12 cellular contexts compared by ENCODE assay signal in the genomic region with DNA sequence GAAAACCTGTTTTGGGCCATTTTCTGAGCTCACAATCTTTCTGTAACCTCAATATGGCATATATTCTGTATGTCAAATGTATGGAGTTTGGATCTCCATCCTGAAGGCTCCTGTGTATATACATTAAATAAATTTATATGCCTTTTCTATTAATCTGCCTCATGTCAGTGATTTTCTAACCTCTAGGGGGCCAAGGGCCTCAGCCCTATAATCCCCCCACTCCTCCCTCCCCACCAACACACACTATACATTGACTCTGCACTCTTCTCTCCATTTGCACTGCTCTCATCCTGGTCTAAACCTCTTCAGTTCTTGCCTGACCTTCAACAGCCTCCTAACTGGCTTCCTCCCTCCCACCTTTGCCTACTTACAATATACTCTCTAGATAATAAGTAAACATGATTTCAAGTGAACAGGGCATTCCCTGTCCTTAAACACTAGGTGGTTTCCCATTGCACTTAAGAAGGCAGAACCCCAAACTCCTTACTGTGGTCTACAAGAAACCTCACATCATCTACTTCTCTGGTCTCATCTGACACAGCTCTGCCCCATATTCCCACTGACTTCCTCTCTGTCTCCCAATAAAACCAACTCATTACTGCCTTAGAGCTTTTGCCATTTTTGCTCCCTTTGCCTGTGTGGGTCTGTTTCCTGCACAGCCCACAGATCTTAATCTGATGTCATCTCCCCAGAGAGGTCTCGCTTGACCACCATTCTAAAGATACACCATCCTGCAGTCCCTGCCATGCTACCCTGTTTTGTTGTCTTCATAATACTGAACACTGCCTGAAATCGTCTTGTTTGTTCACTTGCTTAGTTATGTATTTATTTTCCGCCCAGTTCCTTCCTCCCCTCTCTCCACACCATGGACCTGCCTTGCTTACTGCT.
A peak's percentile ranks its signal among the peaks of the same experiment; 100 is the strongest.
DNase-seq lines count a peak whose midpoint lies in the region; ATAC-seq lines count a peak whose summit lies in the region.
"Had no signal": no experiment of that assay in that cellular context is flagged by ENCODE, and none has a peak within 500 bp of the region (broad histone marks: within the 10 kb centered on the region; RNA-seq: fewer than 3 reads in every experiment).

No MANE protein-coding gene starts in this region.

- H4K20me1 ChIP-seq in BLaER1, result no peaks in the 10 kb centered on the region

- H3K27ac ChIP-seq in BLaER1, result no peak overlapping the region
- H3K27ac ChIP-seq: pancreas had no signal

- peaks cover 13% of the 10 kb centered on the region for H3K4me1 ChIP-seq in BLaER1
- H3K4me1 ChIP-seq: pancreas had no signal

- peaks cover 6% of the 10 kb centered on the region for H3K9me3 ChIP-seq in BLaER1
- H3K9me3 ChIP-seq: pancreas had no signal

- H3K4me3 ChIP-seq in BLaER1, result no peak overlapping the region
- H3K4me3 ChIP-seq: pancreas had no signal

- ATAC-seq in GM19324 (IDR thresholded peaks at IDR 0.05; ENCODE audit: low FRiP score, unreplicated experiment), result peak; percentile 71
- peak; percentile 93 for ATAC-seq in HG02759 (IDR thresholded peaks at IDR 0.05; ENCODE audit: unreplicated experiment)
- ATAC-seq in HG03558 (IDR thresholded peaks at IDR 0.05; ENCODE audit: extremely low read depth, unreplicated experiment), result peak; percentile 54
- ATAC-seq: Panc1, pancreas had no signal

- H3K27me3 ChIP-seq in BLaER1, result no peaks in the 10 kb centered on the region
- H3K27me3 ChIP-seq: pancreas had no signal

- peak overlapping the region; percentile 65 for H3K4me2 ChIP-seq in BLaER1

- DNase-seq in LoVo (ENCODE audit: low spot score) (no peak), DMS153 (lab: John Stamatoyannopoulos, UW) (no peak)
- no peak for DNase-seq in NK-92 treated with Interleukin-12 subunit alpha and Interleukin-12 subunit beta, amount 100 ng/mL, for 24 hours (lab: John Stamatoyannopoulos, UW)
- no peak for DNase-seq in activated CD4-positive, alpha-beta T cell treated with anti-CD3 and anti-CD28 coated beads, Interleukin-2, amount 50 U/mL, for 1 hour
- DNase-seq: ACHN, NCI-H1694 treated with DMSO at 0.1 percent for 48 hours, pancreas had no signal

- no peaks in the 10 kb centered on the region for H3K36me3 ChIP-seq in BLaER1
- H3K36me3 ChIP-seq: pancreas had no signal

- H3K9ac ChIP-seq in BLaER1, result no peak overlapping the region
